In genomic region chr19:40055832-40056504, GRCh38 we compare ENCODE assay signal across 8 cellular contexts. TPM values are rescaled to one million over a fixed set of nuclear protein-coding genes. Genes with fewer than 3 reads are reported as not detected.
DNase-seq lines count a peak whose midpoint lies in the region; ATAC-seq and TF ChIP-seq lines count a peak whose summit lies in the region.

TSS of gene ZNF780B (minus strand) at chr19:40056231. CDS start at chr19:40050332, 5,899 bp downstream.

- H3K36me3 ChIP-seq in Caco-2 (ENCODE audit: control insufficient read depth, insufficient read depth, low read length): no peaks in the 10 kb centered on the region
- no peaks in the 10 kb centered on the region for H3K36me3 ChIP-seq in KOPT-K1 (ENCODE audit: insufficient read depth, low read length)
- H3K36me3 ChIP-seq in RWPE2 (ENCODE audit: low read depth): no peaks in the 10 kb centered on the region; the same call in 1 of the 2 replicates
- no peaks in the 10 kb centered on the region for H3K36me3 ChIP-seq in stomach

- peak within 1 kb of the TSS; percentile 70 for H3K27ac ChIP-seq in KOPT-K1 (ENCODE audit: low read depth, low read length, poor library complexity, severe bottlenecking)
- peak within 1 kb of the TSS; percentile 24 for H3K27ac ChIP-seq in RWPE2 (ENCODE audit: poor library complexity, severe bottlenecking)
- H3K27ac ChIP-seq in foreskin keratinocyte: peak within 1 kb of the TSS; percentile 7
- peak within 1 kb of the TSS in 4 of 5 donors; percentile 71 to 79 (median 76) for H3K27ac ChIP-seq in stomach

- TF ChIP-seq POLR2A in stomach (IDR thresholded peaks at IDR 0.05): no peak

- H3K9me3 ChIP-seq in Caco-2 (peaks cover 20% of the 10 kb centered on the region), KOPT-K1 (ENCODE audit: insufficient read depth, low read length, poor library complexity, severe bottlenecking) (peaks cover 25% of the 10 kb centered on the region), RWPE2 (ENCODE audit: severe bottlenecking) (peaks cover 10% of the 10 kb centered on the region), stomach (peaks cover 0 to 29% (median 14%) of the 10 kb centered on the region in 4 donors)

- H3K4me1 ChIP-seq in Caco-2 (no peaks in the 10 kb centered on the region), RWPE2 (ENCODE audit: insufficient read depth, poor library complexity, severe bottlenecking) (peaks cover 14% of the 10 kb centered on the region), foreskin keratinocyte (peaks cover 13% of the 10 kb centered on the region), stomach (peaks cover 7 to 26% (median 14%) of the 10 kb centered on the region in 4 donors)

- peak within 1 kb of the TSS; percentile 45 for H3K4me3 ChIP-seq in Caco-2 (ENCODE audit: low read depth, low read length)
- peak within 1 kb of the TSS; percentile 50 for H3K4me3 ChIP-seq in RWPE2 (ENCODE audit: severe bottlenecking)
- peak within 1 kb of the TSS; percentile 74 to 96 (median 81) for H3K4me3 ChIP-seq in stomach

- POLR2A ChIA-PET in Caco-2 (lab: Charles Lee): interaction anchor here (0.5 to 1.4 kb wide), 2 partner anchors 85 to 1125 kb away, joined by 3 to 4 read pairs; partner anchors contain the start of genes MRPS12 and PSMC4

- H3K27ac Mint-ChIP-seq in Caco-2 (ENCODE audit: unreplicated experiment): peak within 1 kb of the TSS; percentile 97
- H3K27ac Mint-ChIP-seq in neural crest cell (ENCODE audit: unreplicated experiment): peak within 1 kb of the TSS; percentile 97

- H3K9me3 Mint-ChIP-seq in Caco-2 (ENCODE audit: unreplicated experiment) (peaks cover 39% of the 10 kb centered on the region), neural crest cell (peaks cover 38% of the 10 kb centered on the region)

- peak; percentile 73 to 75 for DNase-seq in Caco-2
- DNase-seq in RWPE2 (ENCODE audit: low spot score): peak; percentile 61
- peak; percentile 42 for DNase-seq in activated T-helper 9 cell treated with anti-CD3 and anti-CD28 coated beads, Interleukin-2, amount 50 U/mL, for 16 hours (ENCODE audit: low read depth)
- peak; percentile 49 to 63 for DNase-seq in foreskin keratinocyte
- DNase-seq in neural crest cell (ENCODE audit: low read depth, low spot score): peak; percentile 46
- DNase-seq in stomach: peak; percentile 67

- ATAC-seq in GM21526 (IDR thresholded peaks at IDR 0.05; ENCODE audit: low FRiP score, unreplicated experiment): peak; percentile 72
- peak; percentile 94 for ATAC-seq in RWPE2 (ENCODE audit: low read depth)
- peak; percentile 75 for ATAC-seq in foreskin keratinocyte

- 0 to 1% (median 0%) methylated on average over 22 to 41 of the region's 41 CpGs for WGBS in stomach, 5 donors

- TF ChIP-seq CTCF in Caco-2 (IDR thresholded peaks at IDR 0.05; ENCODE audit: insufficient read depth in 1 of 2, low read depth in 1 of 2, low read length in 1 of 2, severe bottlenecking in 1 of 2, unreplicated experiment in 1 of 2) (no peak), RWPE2 (IDR thresholded peaks at IDR 0.05; ENCODE audit: poor library complexity, severe bottlenecking) (no peak), foreskin keratinocyte (conservative IDR thresholded peaks at IDR 0.05) (no peak), neural crest cell (conservative IDR thresholded peaks at IDR 0.05) (no peak), stomach (IDR thresholded peaks at IDR 0.05) (no peak)

- peak within 1 kb of the TSS; percentile 100 for H3K4me3 Mint-ChIP-seq in Caco-2 (ENCODE audit: unreplicated experiment)
- H3K4me3 Mint-ChIP-seq in neural crest cell: peak within 1 kb of the TSS; percentile 99

- TF ChIP-seq EP300 in stomach (IDR thresholded peaks at IDR 0.05): no peak

- H3K36me3 Mint-ChIP-seq in Caco-2 (ENCODE audit: insufficient read depth, unreplicated experiment) (peaks cover 14% of the 10 kb centered on the region), neural crest cell (ENCODE audit: low read depth) (peaks cover 50% of the 10 kb centered on the region)

- BruUV-seq in Caco-2 (replicated peaks; lab: Mats Ljungman, UMichigan): no TSS peak

- CTCF ChIA-PET in Caco-2 (lab: Charles Lee): interaction anchor here (1.1 kb wide), 1 partner anchor 86 kb away, joined by 6 read pairs; the partner anchor contains the start of gene PSMC4

- intact Hi-C loops in Caco-2 (cut with micrococcal nuclease; ENCODE audit: unreplicated experiment): no loop called here
- intact Hi-C loops in stomach (cut with DNase I; ENCODE audit: low total_unique reads): no loop called here

- H3K4me1 Mint-ChIP-seq in Caco-2 (ENCODE audit: low read depth, unreplicated experiment): peaks cover 16% of the 10 kb centered on the region
- peaks cover 34% of the 10 kb centered on the region for H3K4me1 Mint-ChIP-seq in neural crest cell

- H3K27me3 Mint-ChIP-seq in Caco-2 (ENCODE audit: insufficient read depth, unreplicated experiment) (no peaks in the 10 kb centered on the region), neural crest cell (ENCODE audit: low read depth) (peaks cover 7% of the 10 kb centered on the region)

- H3K27me3 ChIP-seq in Caco-2 (replicated peaks; ENCODE audit: control insufficient read depth, insufficient read depth, low read length) (no peaks in the 10 kb centered on the region), RWPE2 (ENCODE audit: insufficient read depth, poor library complexity, severe bottlenecking) (no peaks in the 10 kb centered on the region), foreskin keratinocyte (no peaks in the 10 kb centered on the region), stomach (no peaks in the 10 kb centered on the region)

RNA-seq across cellular contexts. Expression of gene ZNF780B, which starts in this region (rescaled TPM):
- total RNA-seq in Caco-2 (2022) (27.5 and 32.2 TPM in 2 replicates), foreskin keratinocyte (5.1 and 7.0 TPM in 2 replicates), neural crest cell (27.3 and 28.5 TPM in 2 replicates), stomach (10 to 100 TPM in 3 of 5 donors, 1 to 10 TPM in 2; 6.7 to 73.9 (median 11.2) TPM)
- polyA plus RNA-seq in foreskin keratinocyte (1.4 and 1.8 TPM in 2 replicates), stomach (1 to 10 TPM; 2.7 to 4.1 (median 3.6) TPM)

Comparison
In these comparisons a context has a peak if more than half of its experiments do, and no peak if none do; other contexts are left out.
1. Peak in every context shown above with its lines: DNase-seq, ATAC-seq, H3K4me3 ChIP-seq and H3K27ac ChIP-seq.
2. H3K27ac ChIP-seq: peak in every context shown above with its lines; median percentile 76 in stomach; 70 in KOPT-K1; 24 in RWPE2; 7 in foreskin keratinocyte.